1 cellular context compared by ENCODE assay signal in genomic region chr2:26850565-26850964, GRCh38.
TF ChIP-seq lines count a peak whose summit lies in the region.

No MANE protein-coding gene starts in this region.

TF ChIP-seq in K562, 482 proteins besides CTCF, POLR2A, EP300 and RAD21 (continued from another document):
- no peak for TF ChIP-seq EWSR1 (IDR thresholded peaks at IDR 0.05; ENCODE audit: borderline replicate concordance, low read depth, partially characterized antibody)
- no peak for TF ChIP-seq BHLHE40 (IDR thresholded peaks at IDR 0.05; ENCODE audit: low read length)
- no peak for TF ChIP-seq MAX (CRISPR knock-in tag; IDR thresholded peaks at IDR 0.05)
- no peak for TF ChIP-seq ZSCAN32 (CRISPR knock-in tag; IDR thresholded peaks at IDR 0.05)
TF ChIP-seq in K562: peak in this region for 0.
